ENCODE assay signal across 7 cellular contexts in genomic region chr1:248905949-248906740, GRCh38. TPM values are rescaled to one million over a fixed set of nuclear protein-coding genes. Genes with fewer than 3 reads are reported as not detected.
DNase-seq lines count a peak whose midpoint lies in the region; ATAC-seq, FAIRE-seq and TF ChIP-seq lines count a peak whose summit lies in the region.

Gene PGBD2, plus strand, starts transcription at chr1:248906235. Its CDS starts 7,628 bp downstream, at chr1:248913863.

- 1% methylated on average over 80 of the region's 80 CpGs for WGBS in sigmoid colon, 2 donors

- H3K4me1 ChIP-seq in sigmoid colon, result peaks cover 0 to 15% (median 12%) of the 10 kb centered on the region in 4 donors

- H3K4me3 ChIP-seq in sigmoid colon, result peak within 1 kb of the TSS; percentile 55 to 67 (median 57)

- peak in 1 of 2 donors; percentile 40 for TF ChIP-seq POLR2A in sigmoid colon (IDR thresholded peaks at IDR 0.05)

- TF ChIP-seq CTCF in sigmoid colon (IDR thresholded peaks at IDR 0.05), result peak; percentile 43 to 48 (median 46)

- H3K27ac ChIP-seq in sigmoid colon, result peak within 1 kb of the TSS; percentile 85 to 96 (median 93)

- no peaks in the 10 kb centered on the region for H3K27me3 ChIP-seq in sigmoid colon

- intact Hi-C loops in sigmoid colon (cut with DNase I), result loop anchor here (1.0 to 2.0 kb wide), 2 partner anchors 32 to 67 kb away; partner anchors contain the start of gene ZNF672

- no peaks in the 10 kb centered on the region for H3K9me3 ChIP-seq in sigmoid colon

- DNase-seq in GM18507 (ENCODE audit: extremely low spot score, insufficient read length, low read depth) (peak; percentile 93), NCI-H1930 (lab: John Stamatoyannopoulos, UW) (peak; percentile 84 to 93), T-helper 9 cell (peak; percentile 98), astrocyte of the hippocampus (ENCODE audit: low read depth, low spot score) (peak; percentile 97), iPS DF 4.7 (ENCODE audit: extremely low read depth, low spot score) (peak; percentile 46), sigmoid colon (peak; percentile 95)

- H3K36me3 ChIP-seq in sigmoid colon, result no peaks in the 10 kb centered on the region

- ATAC-seq in HG02970 (IDR thresholded peaks at IDR 0.05; ENCODE audit: low FRiP score, unreplicated experiment), result peak; percentile 96

- no peak for TF ChIP-seq EP300 in sigmoid colon (IDR thresholded peaks at IDR 0.05)

- FAIRE-seq in GM18507 (lab: Jason Lieb, UNC), result peak; percentile 93

RNA-seq across cellular contexts. Expression of gene PGBD2, which starts in this region (rescaled TPM):
- total RNA-seq in sigmoid colon, result 1 to 10 TPM; 3.3 to 5.4 (median 4.3) TPM
- 1 to 10 TPM; 3.0 to 6.0 (median 5.1) TPM for polyA plus RNA-seq in sigmoid colon

Comparison
In these comparisons a context has a peak if more than half of its experiments do, and no peak if none do; other contexts are left out.
1. Peak in every context shown above with its lines: DNase-seq, ATAC-seq, H3K4me3 ChIP-seq and H3K27ac ChIP-seq.
2. DNase-seq: peak in every context shown above with its lines; median percentile 98 in T-helper 9 cell; 97 in astrocyte of the hippocampus; 95 in sigmoid colon; 93 in GM18507; 88 in NCI-H1930; 46 in iPS DF 4.7.